In genomic region chr7:133675510-133676218, GRCh38 we compare ENCODE assay signal across 1 cellular context.
TF ChIP-seq lines count a peak whose summit lies in the region.

No MANE protein-coding gene starts in this region.

TF ChIP-seq in SK-N-SH, 30 proteins besides CTCF, POLR2A, EP300 and RAD21 (continued from another document):
- TF ChIP-seq RFX5 (IDR thresholded peaks at IDR 0.05; ENCODE audit: low read length) = no peak
- TF ChIP-seq CHD2 (IDR thresholded peaks at IDR 0.05; ENCODE audit: low read length, partially characterized antibody) = peak; percentile 47
- TF ChIP-seq ZBTB33 (IDR thresholded peaks at IDR 0.05; ENCODE audit: borderline replicate concordance, low read depth) = no peak
- TF ChIP-seq FOXM1 (IDR thresholded peaks at IDR 0.05; ENCODE audit: low read depth) = no peak
- TF ChIP-seq, protein P1, sequence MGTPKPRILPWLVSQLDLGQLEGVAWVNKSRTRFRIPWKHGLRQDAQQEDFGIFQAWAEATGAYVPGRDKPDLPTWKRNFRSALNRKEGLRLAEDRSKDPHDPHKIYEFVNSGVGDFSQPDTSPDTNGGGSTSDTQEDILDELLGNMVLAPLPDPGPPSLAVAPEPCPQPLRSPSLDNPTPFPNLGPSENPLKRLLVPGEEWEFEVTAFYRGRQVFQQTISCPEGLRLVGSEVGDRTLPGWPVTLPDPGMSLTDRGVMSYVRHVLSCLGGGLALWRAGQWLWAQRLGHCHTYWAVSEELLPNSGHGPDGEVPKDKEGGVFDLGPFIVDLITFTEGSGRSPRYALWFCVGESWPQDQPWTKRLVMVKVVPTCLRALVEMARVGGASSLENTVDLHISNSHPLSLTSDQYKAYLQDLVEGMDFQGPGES (IDR thresholded peaks at IDR 0.05; ENCODE audit: low read depth, low read length) = no peak
- TF ChIP-seq TAF1 (IDR thresholded peaks at IDR 0.05; ENCODE audit: borderline replicate concordance, low read depth, low read length) = no peak
- no peak for TF ChIP-seq FOSL2 (IDR thresholded peaks at IDR 0.05; ENCODE audit: borderline replicate concordance, low read depth)
- TF ChIP-seq TCF12 (IDR thresholded peaks at IDR 0.05) = peak; percentile 39; the same call in 1 of the 2 replicates
- TF ChIP-seq MAX (IDR thresholded peaks at IDR 0.05; ENCODE audit: low read depth) = no peak
- TF ChIP-seq GABPA (IDR thresholded peaks at IDR 0.05; ENCODE audit: low read depth) = no peak
- peak; percentile 39; the same call in 1 of the 2 replicates for TF ChIP-seq POLR2AphosphoS5 (IDR thresholded peaks at IDR 0.05; ENCODE audit: low read depth, low read length)
- peak; percentile 96 for TF ChIP-seq GATA2 (CRISPR knock-in tag; IDR thresholded peaks at IDR 0.05)
- TF ChIP-seq RCOR1 (IDR thresholded peaks at IDR 0.05; ENCODE audit: low read length) = peak; percentile 47; the same call in 1 of the 2 replicates
- TF ChIP-seq, protein P2, sequence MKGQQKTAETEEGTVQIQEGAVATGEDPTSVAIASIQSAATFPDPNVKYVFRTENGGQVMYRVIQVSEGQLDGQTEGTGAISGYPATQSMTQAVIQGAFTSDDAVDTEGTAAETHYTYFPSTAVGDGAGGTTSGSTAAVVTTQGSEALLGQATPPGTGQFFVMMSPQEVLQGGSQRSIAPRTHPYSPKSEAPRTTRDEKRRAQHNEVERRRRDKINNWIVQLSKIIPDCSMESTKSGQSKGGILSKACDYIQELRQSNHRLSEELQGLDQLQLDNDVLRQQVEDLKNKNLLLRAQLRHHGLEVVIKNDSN (IDR thresholded peaks at IDR 0.05; ENCODE audit: borderline replicate concordance, low read depth) = no peak
- no peak for TF ChIP-seq SIN3A (IDR thresholded peaks at IDR 0.05; ENCODE audit: borderline replicate concordance, low read depth, low read length)
